9 cellular contexts compared by ENCODE assay signal in genomic region chr12:111429760-111430417, GRCh38. TPM values are rescaled to one million over a fixed set of nuclear protein-coding genes. Genes with fewer than 3 reads are reported as not detected.
DNase-seq lines count a peak whose midpoint lies in the region; ATAC-seq and TF ChIP-seq lines count a peak whose summit lies in the region.
"Had no signal": no experiment of that assay in that cellular context is flagged by ENCODE, and none has a peak within 500 bp of the region (broad histone marks: within the 10 kb centered on the region; RNA-seq: fewer than 3 reads in every experiment).

No MANE protein-coding gene starts in this region.

- H3K9me3 ChIP-seq in suprapubic skin, result no peaks in the 10 kb centered on the region

- peak overlapping the region; percentile 61 for H3K9ac ChIP-seq in KMS-11

- H4K20me1 ChIP-seq in KMS-11 (ENCODE audit: insufficient read depth), result no peaks in the 10 kb centered on the region

- DNase-seq in activated T-cell treated with anti-CD3 and anti-CD28 coated beads, Interleukin-2, amount 50 U/mL, for 24 hours, result peak; percentile 72
- DNase-seq in left lobe of liver (ENCODE audit: low spot score), result peak; percentile 51
- DNase-seq in suprapubic skin (ENCODE audit: low spot score in 2 of 2), result peak in 1 of 2 donors; percentile 72
- no peak for DNase-seq in epidermal melanocyte (ENCODE audit: insufficient read length, low spot score)
- DNase-seq in foreskin fibroblast, result no peak
- no peak for DNase-seq in NCI-H2196 (lab: John Stamatoyannopoulos, UW; ENCODE audit: unreplicated experiment)
- no peak for DNase-seq in HCEC 1CT

- H3K36me3 Mint-ChIP-seq in activated T-cell treated with anti-CD3 and anti-CD28 coated beads, Interleukin-2, amount 50 U/mL, for 24 hours (ENCODE audit: low read depth), result peaks cover 54% of the 10 kb centered on the region

- H3K27me3 Mint-ChIP-seq in activated T-cell treated with anti-CD3 and anti-CD28 coated beads, Interleukin-2, amount 50 U/mL, for 24 hours, result no peaks in the 10 kb centered on the region

- TF ChIP-seq CTCF in KMS-11 (conservative IDR thresholded peaks at IDR 0.05; ENCODE audit: low read depth, low read length) (no peak), suprapubic skin (IDR thresholded peaks at IDR 0.05) (no peak), foreskin fibroblast (IDR thresholded peaks at IDR 0.05; ENCODE audit: low read depth, low read length) (no peak)

- peak; percentile 3 for ATAC-seq in left lobe of liver
- ATAC-seq: left colon had no signal

- H2AFZ ChIP-seq in KMS-11 (ENCODE audit: low read depth), result peak overlapping the region; percentile 22; the same call in 1 of the 2 replicates

- H3K36me3 ChIP-seq in KMS-11 (ENCODE audit: insufficient read depth) (no peaks in the 10 kb centered on the region), suprapubic skin (no peaks in the 10 kb centered on the region)

- H3K27ac Mint-ChIP-seq in activated T-cell treated with anti-CD3 and anti-CD28 coated beads, Interleukin-2, amount 50 U/mL, for 24 hours, result peak overlapping the region; percentile 94

- H3K4me3 Mint-ChIP-seq in activated T-cell treated with anti-CD3 and anti-CD28 coated beads, Interleukin-2, amount 50 U/mL, for 24 hours, result peak overlapping the region; percentile 75

- H3K4me3 ChIP-seq in KMS-11 (IDR thresholded peaks at IDR 0.05; ENCODE audit: insufficient read depth, low read depth, low read length) (peak overlapping the region; percentile 34), suprapubic skin (peak overlapping the region; percentile 15), foreskin fibroblast (ENCODE audit: low read depth in 1 of 2, low read length in 2 of 2) (no peak overlapping the region)

- whole genome bisulfite sequencing in suprapubic skin, result 58% methylated on average over 21 of the region's 22 CpGs

- H3K4me1 ChIP-seq in KMS-11 (ENCODE audit: low read depth, poor library complexity, severe bottlenecking) (peaks cover 93% of the 10 kb centered on the region), suprapubic skin (peaks cover 64% of the 10 kb centered on the region)

- peak overlapping the region; percentile 93 for H3K4me2 ChIP-seq in KMS-11

- no peak for TF ChIP-seq EP300 in suprapubic skin (IDR thresholded peaks at IDR 0.05)

- H3K27me3 ChIP-seq in KMS-11 (ENCODE audit: insufficient read depth, low read depth), result no peaks in the 10 kb centered on the region
- H3K27me3 ChIP-seq in suprapubic skin, result no peaks in the 10 kb centered on the region

- H3K79me2 ChIP-seq in KMS-11 (ENCODE audit: insufficient read depth, low read depth), result peaks cover 38% of the 10 kb centered on the region; the same call in 1 of the 2 replicates

- TF ChIP-seq POLR2A in suprapubic skin (IDR thresholded peaks at IDR 0.05), result no peak

- H3K9me3 Mint-ChIP-seq in activated T-cell treated with anti-CD3 and anti-CD28 coated beads, Interleukin-2, amount 50 U/mL, for 24 hours, result no peaks in the 10 kb centered on the region

- peaks cover 94% of the 10 kb centered on the region for H3K4me1 Mint-ChIP-seq in activated T-cell treated with anti-CD3 and anti-CD28 coated beads, Interleukin-2, amount 50 U/mL, for 24 hours (ENCODE audit: low read depth)

- H3K27ac ChIP-seq in KMS-11 (peak overlapping the region; percentile 96), suprapubic skin (peak overlapping the region; percentile 31)

RNA-seq across cellular contexts. Expression of gene SH2B3, which starts 24.2 kb away (rescaled TPM):
- total RNA-seq in left lobe of liver (11.7 TPM), suprapubic skin (1 to 10 TPM; 3.4 to 7.1 (median 4.2) TPM)

Comparison
In these comparisons a context has a peak if more than half of its experiments do, and no peak if none do; other contexts are left out.
1. H3K4me3 ChIP-seq: peak in KMS-11 (single experiment) and suprapubic skin (single experiment); none in foreskin fibroblast (0 of 2).
2. DNase-seq: peak in activated T-cell treated with anti-CD3 and anti-CD28 coated beads, Interleukin-2, amount 50 U/mL, for 24 hours (single experiment) and left lobe of liver (single experiment); none in epidermal melanocyte (single experiment), foreskin fibroblast (0 of 2), NCI-H2196 (single experiment) and HCEC 1CT (single experiment).